In genomic region chr9:74007833-74008232, GRCh38 we compare ENCODE assay signal across 29 cellular contexts.
"Had no signal": no experiment of that assay in that cellular context is flagged by ENCODE, and none has a peak within 500 bp of the region (broad histone marks: within the 10 kb centered on the region; RNA-seq: fewer than 3 reads in every experiment).

No MANE protein-coding gene starts in this region.

- H3K27me3 Mint-ChIP-seq: stimulated activated memory B cell treated with anti-CD40 and anti-IgM and Interleukin-4, amounts not matched to agents 10 μg/mL and 1 μg/mL and 100 μg/mL, for 72 hours; stimulated activated naive B cell treated with anti-CD40 and anti-IgM and Interleukin-4, amounts not matched to agents 10 μg/mL and 1 μg/mL and 100 μg/mL, for 72 hours; stimulated activated naive CD8-positive, alpha-beta T cell treated with anti-CD3 and anti-CD28 coated beads, Interleukin-15, amount 100 ng/mL, for 72 hours; stimulated activated naive CD8-positive, alpha-beta T cell treated with anti-CD3 and anti-CD28 coated beads, Interleukin-15, Interleukin-2, amounts not matched to agents 100 ng/mL and 50 ng/mL, for 24 hours; type B pancreatic cell had no signal

- H3K4me3 Mint-ChIP-seq: stimulated activated effector memory CD8-positive, alpha-beta T cell treated with anti-CD3 and anti-CD28 coated beads, Interleukin-12 subunit alpha, Interleukin-12 subunit beta, amount 100 ng/mL, for 72 hours; stimulated activated memory B cell treated with anti-CD40 and anti-IgM and Interleukin-4, amounts not matched to agents 10 μg/mL and 1 μg/mL and 100 μg/mL, for 72 hours; stimulated activated naive B cell treated with anti-CD40 and anti-IgM and Interleukin-4, amounts not matched to agents 10 μg/mL and 1 μg/mL and 100 μg/mL, for 72 hours; stimulated activated naive CD8-positive, alpha-beta T cell treated with anti-CD3 and anti-CD28 coated beads, Interleukin-15, amount 100 ng/mL, for 72 hours; stimulated activated naive CD8-positive, alpha-beta T cell treated with anti-CD3 and anti-CD28 coated beads, Interleukin-15, Interleukin-2, amounts not matched to agents 100 ng/mL and 50 ng/mL, for 24 hours; type B pancreatic cell had no signal

- H3K36me3 ChIP-seq: stomach, suprapubic skin, thoracic aorta, thyroid gland, tibial artery, tibial nerve, transverse colon, upper lobe of left lung, upper lobe of right lung, uterus, vagina had no signal

- H3K9me3 Mint-ChIP-seq: stimulated activated memory B cell treated with anti-CD40 and anti-IgM and Interleukin-4, amounts not matched to agents 10 μg/mL and 1 μg/mL and 100 μg/mL, for 72 hours; type B pancreatic cell had no signal

- H3K4me1 Mint-ChIP-seq: stimulated activated effector memory CD8-positive, alpha-beta T cell treated with anti-CD3 and anti-CD28 coated beads, Interleukin-12 subunit alpha, Interleukin-12 subunit beta, amount 100 ng/mL, for 72 hours; stimulated activated memory B cell treated with anti-CD40 and anti-IgM and Interleukin-4, amounts not matched to agents 10 μg/mL and 1 μg/mL and 100 μg/mL, for 72 hours; stimulated activated naive B cell treated with anti-CD40 and anti-IgM and Interleukin-4, amounts not matched to agents 10 μg/mL and 1 μg/mL and 100 μg/mL, for 72 hours; stimulated activated naive CD8-positive, alpha-beta T cell treated with anti-CD3 and anti-CD28 coated beads, Interleukin-15, amount 100 ng/mL, for 72 hours had no signal

- H3K4me3 ChIP-seq: stomach, suprapubic skin, testis, thoracic aorta, thyroid gland, tibial artery, tibial nerve, transverse colon, upper lobe of left lung, upper lobe of right lung, uterus, vagina had no signal

- H3K27me3 ChIP-seq: stomach, suprapubic skin, testis, thyroid gland, tibial artery, tibial nerve, transverse colon, upper lobe of left lung, upper lobe of right lung, uterus, vagina had no signal

- H3K36me3 Mint-ChIP-seq: stimulated activated effector memory CD8-positive, alpha-beta T cell treated with anti-CD3 and anti-CD28 coated beads, Interleukin-12 subunit alpha, Interleukin-12 subunit beta, amount 100 ng/mL, for 72 hours; stimulated activated memory B cell treated with anti-CD40 and anti-IgM and Interleukin-4, amounts not matched to agents 10 μg/mL and 1 μg/mL and 100 μg/mL, for 72 hours; stimulated activated naive B cell treated with anti-CD40 and anti-IgM and Interleukin-4, amounts not matched to agents 10 μg/mL and 1 μg/mL and 100 μg/mL, for 72 hours; type B pancreatic cell had no signal

- FAIRE-seq: urothelium cell line had no signal

- DNase-seq: stimulated activated CD4-positive, alpha-beta T cell treated with anti-CD3 and anti-CD28 coated beads, Interleukin-2, amount 100 ng/mL, for 48 hours; stimulated activated CD4-positive, alpha-beta T cell treated with anti-CD3 and anti-CD28 coated beads, Interleukin-4, amount 100 ng/mL, for 1 hour; stimulated activated CD4-positive, alpha-beta T cell treated with anti-CD3 and anti-CD28 coated beads, Interleukin-4, amount 100 ng/mL, for 24 hours; stimulated activated CD4-positive, alpha-beta T cell treated with anti-CD3 and anti-CD28 coated beads, Interleukin-4, amount 100 ng/mL, for 4 hours; stimulated activated CD8-positive, alpha-beta memory T cell treated with anti-CD3 and anti-CD28 coated beads, Interleukin-4, amount 100 ng/mL, for 48 hours; stimulated activated naive B cell treated with anti-CD40 and anti-IgM and Interleukin-4, amounts not matched to agents 10 μg/mL and 1 μg/mL and 100 μg/mL, for 72 hours; stimulated activated naive CD4-positive, alpha-beta T cell; stimulated activated naive CD4-positive, alpha-beta T cell treated with Interleukin-2 at 50 U/mL for 16 hours; stimulated activated naive CD8-positive, alpha-beta T cell treated with anti-CD3 and anti-CD28 coated beads, Interleukin-15, amount 100 ng/mL, for 72 hours; stimulated activated naive CD8-positive, alpha-beta T cell treated with anti-CD3 and anti-CD28 coated beads, Interleukin-15, Interleukin-2, amounts not matched to agents 100 U/mL and 50 U/mL, for 24 hours; stomach; substantia nigra; testis; thyroid gland; tibial artery; transverse colon; trophoblast cell; upper lobe of right lung; uterus had no signal

- H3K27ac ChIP-seq: stomach, suprapubic skin, testis, thoracic aorta, thyroid gland, tibial artery, tibial nerve, transverse colon, upper lobe of left lung, upper lobe of right lung, uterus, vagina had no signal

- H3K27ac Mint-ChIP-seq: stimulated activated effector memory CD8-positive, alpha-beta T cell treated with anti-CD3 and anti-CD28 coated beads, Interleukin-12 subunit alpha, Interleukin-12 subunit beta, amount 100 ng/mL, for 72 hours; stimulated activated memory B cell treated with anti-CD40 and anti-IgM and Interleukin-4, amounts not matched to agents 10 μg/mL and 1 μg/mL and 100 μg/mL, for 72 hours; stimulated activated naive B cell treated with anti-CD40 and anti-IgM and Interleukin-4, amounts not matched to agents 10 μg/mL and 1 μg/mL and 100 μg/mL, for 72 hours; stimulated activated naive CD8-positive, alpha-beta T cell treated with anti-CD3 and anti-CD28 coated beads, Interleukin-15, amount 100 ng/mL, for 72 hours; stimulated activated naive CD8-positive, alpha-beta T cell treated with anti-CD3 and anti-CD28 coated beads, Interleukin-15, Interleukin-2, amounts not matched to agents 100 ng/mL and 50 ng/mL, for 24 hours; type B pancreatic cell had no signal

- H3K9me3 ChIP-seq: stomach, suprapubic skin, testis, thoracic aorta, thyroid gland, tibial artery, tibial nerve, transverse colon, upper lobe of left lung, upper lobe of right lung, uterus, vagina had no signal

- H3K4me1 ChIP-seq: stomach, suprapubic skin, testis, thyroid gland, tibial artery, tibial nerve, transverse colon, upper lobe of left lung, upper lobe of right lung, uterus, vagina had no signal

- ATAC-seq: stimulated activated effector memory CD8-positive, alpha-beta T cell treated with anti-CD3 and anti-CD28 coated beads, Interleukin-12 subunit alpha, Interleukin-12 subunit beta, amount 100 ng/mL, for 72 hours; stimulated activated memory B cell treated with anti-CD40 and anti-IgM and Interleukin-4, amounts not matched to agents 10 μg/mL and 1 μg/mL and 100 μg/mL, for 72 hours; stimulated activated naive B cell treated with anti-CD40 and anti-IgM and Interleukin-4, amounts not matched to agents 10 μg/mL and 1 μg/mL and 100 μg/mL, for 72 hours; stimulated activated naive CD8-positive, alpha-beta T cell treated with anti-CD3 and anti-CD28 coated beads, Interleukin-15, amount 100 ng/mL, for 72 hours; stimulated activated naive CD8-positive, alpha-beta T cell treated with anti-CD3 and anti-CD28 coated beads, Interleukin-15, Interleukin-2, amounts not matched to agents 100 U/mL and 50 U/mL, for 24 hours; upper lobe of right lung had no signal
